Comparison of ENCODE assay signal across 19 cellular contexts in the genomic region with DNA sequence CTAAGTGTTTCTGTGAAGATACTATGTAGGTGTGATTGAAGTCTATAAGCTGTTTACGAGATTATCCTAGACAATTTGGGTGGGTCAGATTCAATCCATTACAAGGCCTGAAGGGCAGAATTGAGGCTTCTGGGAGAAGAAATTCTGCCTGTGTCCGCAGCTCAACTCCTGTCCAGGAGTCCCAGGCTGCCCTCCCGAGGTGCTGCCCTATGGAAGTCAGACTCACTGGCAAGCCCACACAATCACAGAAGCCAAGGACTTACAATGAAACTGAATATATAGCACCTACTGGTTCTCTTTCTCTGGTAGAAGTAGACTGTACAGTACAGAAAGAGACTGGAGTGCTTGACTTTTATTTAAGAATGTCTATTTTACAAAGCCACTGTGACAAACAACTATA.
"Had no signal": no experiment of that assay in that cellular context is flagged by ENCODE, and none has a peak within 500 bp of the region (broad histone marks: within the 10 kb centered on the region; RNA-seq: fewer than 3 reads in every experiment).

No MANE protein-coding gene starts in this region.

- DNase-seq: Kasumi-1, MM.1S, NCI-H1092 treated with DMSO at 0.1 percent for 48 hours, NCI-H1436, NCI-H187, NCI-H2029, NCI-H2081 treated with DMSO at 0.1 percent for 48 hours, NCI-H2171, NCI-H226, NCI-H446, NCI-H510A treated with DMSO at 0.1 percent for 48 hours, NCI-H526, RPMI8226, SHP77 treated with DMSO at 0.1 percent for 48 hours, SJCRH30 had no signal

- H3K36me3 ChIP-seq: SJCRH30 had no signal

- H3K27me3 ChIP-seq: SJCRH30 had no signal

- ATAC-seq: K562, SK-N-SH treated with all-trans-retinoic acid at 6 μM for 48 hours had no signal

- H3K4me3 ChIP-seq: K562, SJCRH30 had no signal

- H3K27ac ChIP-seq: HL-60, KMS-11, SJCRH30 had no signal

- H3K9me3 ChIP-seq: SJCRH30 had no signal

- H3K4me1 ChIP-seq: SJCRH30 had no signal
